29 cellular contexts compared by ENCODE assay signal in genomic region chr7:39248693-39249090, GRCh38.
A peak's percentile ranks its signal among the peaks of the same experiment; 100 is the strongest.
DNase-seq lines count a peak whose midpoint lies in the region; TF ChIP-seq lines count a peak whose summit lies in the region.
"Had no signal": no experiment of that assay in that cellular context is flagged by ENCODE, and none has a peak within 500 bp of the region (broad histone marks: within the 10 kb centered on the region; RNA-seq: fewer than 3 reads in every experiment).

No MANE protein-coding gene starts in this region.

- peak; percentile 2 for DNase-seq in EH (ENCODE audit: low read depth)
- DNase-seq in NCI-H748 treated with DMSO at 0.1 percent for 48 hours (lab: John Stamatoyannopoulos, UW) = peak; percentile 39
- DNase-seq in glutamatergic neuron = no peak
- no peak for DNase-seq in smooth muscle cell (lab: John Stamatoyannopoulos, UW; ENCODE audit: unreplicated experiment)
- no peak for DNase-seq in SK-N-SH
- no peak for DNase-seq in activated CD8-positive, alpha-beta memory T cell treated with anti-CD3 and anti-CD28 coated beads, Interleukin-2, amount 50 U/mL, for 48 hours
- no peak for DNase-seq in activated effector memory CD4-positive, alpha-beta T cell treated with anti-CD3 and anti-CD28 coated beads, Interleukin-2, amount 50 U/mL, for 16 hours
- DNase-seq: activated CD4-positive, alpha-beta T cell treated with anti-CD3 and anti-CD28 coated beads for 48 hours; activated naive CD8-positive, alpha-beta T cell treated with anti-CD3 and anti-CD28 coated beads, Interleukin-2, amount 10 ng/mL, durations not matched to agents 7 days and 5 days; colonic mucosa; DMS53; effector CD8-positive, alpha-beta T cell; left lung; NCI-H1092; NCI-H1930; NCI-H2227 treated with DMSO at 0.1 percent for 48 hours; NCI-H526 treated with DMSO at 0.1 percent for 48 hours; nucleus accumbens; sigmoid colon; stimulated activated CD4-positive, alpha-beta T cell treated with anti-CD3 and anti-CD28 coated beads, Interleukin-4, amount 100 ng/mL, for 1 hour; stomach; T1000; thyroid gland had no signal

- POLR2A ChIA-PET in SK-N-SH (lab: Yijun Ruan, JAX) = no interaction called here

- H3K36me3 Mint-ChIP-seq in glutamatergic neuron (ENCODE audit: unreplicated experiment) = no peaks in the 10 kb centered on the region
- H3K36me3 Mint-ChIP-seq: activated naive CD8-positive, alpha-beta T cell treated with anti-CD3 and anti-CD28 coated beads, Interleukin-2, amount 10 ng/mL, durations not matched to agents 7 days and 5 days had no signal

- H3K36me3 ChIP-seq in smooth muscle cell (ENCODE audit: low read depth) (no peaks in the 10 kb centered on the region), SK-N-SH (replicated peaks in 1 of 2; ENCODE audit: control insufficient read depth in 1 of 2, insufficient read depth in 2 of 2, low read length in 1 of 2) (no peaks in the 10 kb centered on the region)
- H3K36me3 ChIP-seq: ascending aorta; BLaER1 treated with 17β-estradiol and CSF1 and Interleukin-3, amounts not matched to agents 10 nM and 100 nM; cardiac muscle cell; colonic mucosa; left lung; prostate gland; sigmoid colon; stomach; thyroid gland; vagina; WERI-Rb-1 had no signal

- no peaks in the 10 kb centered on the region for H3K27me3 Mint-ChIP-seq in glutamatergic neuron (ENCODE audit: unreplicated experiment)

- H3K9ac ChIP-seq in smooth muscle cell (ENCODE audit: low read depth) (no peak overlapping the region), SK-N-SH (no peak overlapping the region)
- H3K9ac ChIP-seq: BLaER1 treated with 17β-estradiol and CSF1 and Interleukin-3, amounts not matched to agents 10 nM and 100 nM had no signal

- no peak overlapping the region for H2AFZ ChIP-seq in smooth muscle cell (ENCODE audit: low read depth)
- no peak overlapping the region for H2AFZ ChIP-seq in SK-N-SH (ENCODE audit: low read depth)

- H3K9me3 Mint-ChIP-seq in glutamatergic neuron (ENCODE audit: unreplicated experiment) = no peaks in the 10 kb centered on the region
- H3K9me3 Mint-ChIP-seq: activated naive CD8-positive, alpha-beta T cell treated with anti-CD3 and anti-CD28 coated beads, Interleukin-2, amount 10 ng/mL, durations not matched to agents 7 days and 5 days had no signal

- peaks cover 24% of the 10 kb centered on the region for H3K27me3 ChIP-seq in smooth muscle cell (ENCODE audit: low read depth)
- peaks cover 11% of the 10 kb centered on the region for H3K27me3 ChIP-seq in SK-N-SH (ENCODE audit: insufficient read depth)
- H3K27me3 ChIP-seq: ascending aorta; BLaER1 treated with 17β-estradiol and CSF1 and Interleukin-3, amounts not matched to agents 10 nM and 100 nM; cardiac muscle cell; colonic mucosa; left lung; sigmoid colon; stomach; thyroid gland; vagina had no signal

- H3K9me3 ChIP-seq in smooth muscle cell (replicated peaks; ENCODE audit: low read depth) (no peaks in the 10 kb centered on the region), SK-N-SH (no peaks in the 10 kb centered on the region)
- H3K9me3 ChIP-seq: ascending aorta; BLaER1 treated with 17β-estradiol and CSF1 and Interleukin-3, amounts not matched to agents 10 nM and 100 nM; colonic mucosa; left lung; prostate gland; sigmoid colon; stomach; thyroid gland; vagina had no signal

- H3K4me1 Mint-ChIP-seq in glutamatergic neuron (ENCODE audit: low read depth, unreplicated experiment) = peaks cover 28% of the 10 kb centered on the region
- H3K4me1 Mint-ChIP-seq: activated naive CD8-positive, alpha-beta T cell treated with anti-CD3 and anti-CD28 coated beads, Interleukin-2, amount 10 ng/mL, durations not matched to agents 7 days and 5 days had no signal

- TF ChIP-seq CTCF in glutamatergic neuron (IDR thresholded peaks at IDR 0.05; ENCODE audit: partially characterized antibody, unreplicated experiment) = no peak
- no peak for TF ChIP-seq CTCF in smooth muscle cell (IDR thresholded peaks at IDR 0.05; ENCODE audit: borderline replicate concordance, insufficient read depth, poor library complexity, severe bottlenecking)
- no peak for TF ChIP-seq CTCF in SK-N-SH (IDR thresholded peaks at IDR 0.05)

- no peaks in the 10 kb centered on the region for H3F3A ChIP-seq in smooth muscle cell (ENCODE audit: low read depth)
- no peaks in the 10 kb centered on the region for H3F3A ChIP-seq in SK-N-SH (replicated peaks; ENCODE audit: insufficient read depth)

- no peak for TF ChIP-seq RAD21 in SK-N-SH (IDR thresholded peaks at IDR 0.05; ENCODE audit: low read length)

- 55% methylated on average over 3 of the region's 3 CpGs for WGBS in smooth muscle cell (ENCODE audit: low lambda C conversion rate)
- WGBS in SK-N-SH (ENCODE audit: low lambda C conversion rate) = 12% methylated on average over 3 of the region's 3 CpGs

- H4K20me1 ChIP-seq in smooth muscle cell (ENCODE audit: low read depth) (no peaks in the 10 kb centered on the region), SK-N-SH (ENCODE audit: insufficient read depth) (no peaks in the 10 kb centered on the region)
- H4K20me1 ChIP-seq: BLaER1 treated with 17β-estradiol and CSF1 and Interleukin-3, amounts not matched to agents 10 nM and 100 nM had no signal

- H3K79me2 ChIP-seq in smooth muscle cell (ENCODE audit: low read depth) (no peaks in the 10 kb centered on the region), SK-N-SH (ENCODE audit: insufficient read depth) (no peaks in the 10 kb centered on the region)

- peak overlapping the region; percentile 14 for H3K4me3 Mint-ChIP-seq in glutamatergic neuron (ENCODE audit: unreplicated experiment)
- H3K4me3 Mint-ChIP-seq: activated naive CD8-positive, alpha-beta T cell treated with anti-CD3 and anti-CD28 coated beads, Interleukin-2, amount 10 ng/mL, durations not matched to agents 7 days and 5 days had no signal

- CTCF ChIA-PET in SK-N-SH (lab: Yijun Ruan, JAX) = no interaction called here

- H3K4me3 ChIP-seq in smooth muscle cell = no peak overlapping the region
- H3K4me3 ChIP-seq in SK-N-SH (ENCODE audit: low read depth in 2 of 2, low read length in 1 of 2) = no peak overlapping the region
- H3K4me3 ChIP-seq: ascending aorta; BLaER1 treated with 17β-estradiol and CSF1 and Interleukin-3, amounts not matched to agents 10 nM and 100 nM; cardiac muscle cell; colonic mucosa; left lung; prostate gland; sigmoid colon; stomach; thyroid gland; vagina had no signal

- no peaks in the 10 kb centered on the region for H3K9me2 ChIP-seq in SK-N-SH

- H3K27ac ChIP-seq in smooth muscle cell (ENCODE audit: low read depth) (peak overlapping the region; percentile 18), SK-N-SH (ENCODE audit: low read depth in 2 of 2, low read length in 1 of 2) (no peak overlapping the region)
- H3K27ac ChIP-seq: ascending aorta; BLaER1 treated with 17β-estradiol and CSF1 and Interleukin-3, amounts not matched to agents 10 nM and 100 nM; cardiac muscle cell; colonic mucosa; left lung; prostate gland; sigmoid colon; stomach; thyroid gland; vagina; WERI-Rb-1 had no signal

- no peak for TF ChIP-seq EP300 in SK-N-SH (IDR thresholded peaks at IDR 0.05; ENCODE audit: borderline replicate concordance in 1 of 2, low read depth in 1 of 2, low read length in 1 of 2)

- peak overlapping the region; percentile 62 for H3K27ac Mint-ChIP-seq in glutamatergic neuron (ENCODE audit: unreplicated experiment)
- H3K27ac Mint-ChIP-seq: activated naive CD8-positive, alpha-beta T cell treated with anti-CD3 and anti-CD28 coated beads, Interleukin-2, amount 10 ng/mL, durations not matched to agents 7 days and 5 days had no signal

- peak overlapping the region; percentile 53 for H3K4me2 ChIP-seq in smooth muscle cell
- no peak overlapping the region for H3K4me2 ChIP-seq in SK-N-SH
- H3K4me2 ChIP-seq: BLaER1 treated with 17β-estradiol and CSF1 and Interleukin-3, amounts not matched to agents 10 nM and 100 nM had no signal

- H3K4me1 ChIP-seq in smooth muscle cell (ENCODE audit: low read depth) (peaks cover 12% of the 10 kb centered on the region), SK-N-SH (ENCODE audit: control insufficient read depth in 1 of 2, insufficient read depth in 2 of 2, low read depth in 1 of 2, low read length in 1 of 2) (no peaks in the 10 kb centered on the region)
- H3K4me1 ChIP-seq: ascending aorta; BLaER1 treated with 17β-estradiol and CSF1 and Interleukin-3, amounts not matched to agents 10 nM and 100 nM; colonic mucosa; left lung; prostate gland; stomach; thyroid gland; vagina had no signal

TF ChIP-seq in SK-N-SH, 30 proteins besides CTCF, POLR2A, EP300 and RAD21 (continues in another document):
- TF ChIP-seq USF2 (IDR thresholded peaks at IDR 0.05; ENCODE audit: borderline replicate concordance, low read depth, low read length) (no peak), MAX (IDR thresholded peaks at IDR 0.05; ENCODE audit: low read depth) (no peak), PBX3 (IDR thresholded peaks at IDR 0.05) (no peak), RFX5 (IDR thresholded peaks at IDR 0.05; ENCODE audit: low read length) (no peak), NRF1 (IDR thresholded peaks at IDR 0.05; ENCODE audit: low read depth, low read length) (no peak), NFIC (IDR thresholded peaks at IDR 0.05; ENCODE audit: borderline replicate concordance) (no peak), POLR2AphosphoS5 (IDR thresholded peaks at IDR 0.05; ENCODE audit: low read depth, low read length) (no peak), CHD2 (IDR thresholded peaks at IDR 0.05; ENCODE audit: low read length, partially characterized antibody) (no peak), YY1 (IDR thresholded peaks at IDR 0.05; ENCODE audit: low read depth) (no peak), MEF2A (IDR thresholded peaks at IDR 0.05; ENCODE audit: borderline replicate concordance, low read depth) (no peak), MXI1 (IDR thresholded peaks at IDR 0.05; ENCODE audit: low read depth, low read length) (no peak)

Comparison
In these comparisons a context has a peak if more than half of its experiments do, and no peak if none do; other contexts are left out.
1. DNase-seq: peak in EH (single experiment) and NCI-H748 treated with DMSO at 0.1 percent for 48 hours (single experiment); none in glutamatergic neuron (single experiment), smooth muscle cell (single experiment), SK-N-SH (single experiment), activated CD8-positive, alpha-beta memory T cell treated with anti-CD3 and anti-CD28 coated beads, Interleukin-2, amount 50 U/mL, for 48 hours (single experiment) and activated effector memory CD4-positive, alpha-beta T cell treated with anti-CD3 and anti-CD28 coated beads, Interleukin-2, amount 50 U/mL, for 16 hours (single experiment).